18 cellular contexts compared by ENCODE assay signal in genomic region chr13:113155982-113156655, GRCh38. TPM values are rescaled to one million over a fixed set of nuclear protein-coding genes. Genes with fewer than 3 reads are reported as not detected.
"Had no signal": no experiment of that assay in that cellular context is flagged by ENCODE, and none has a peak within 500 bp of the region (broad histone marks: within the 10 kb centered on the region; RNA-seq: fewer than 3 reads in every experiment).

No MANE protein-coding gene starts in this region.

- H3K36me3 Mint-ChIP-seq: natural killer cell had no signal

- ATAC-seq: activated naive CD4-positive, alpha-beta T cell treated with anti-CD3 and anti-CD28 coated beads, Interleukin-2, amount 50 U/mL, for 72 hours; effector memory CD8-positive, alpha-beta T cell; natural killer cell; pancreas; stimulated activated naive CD8-positive, alpha-beta T cell treated with anti-CD3 and anti-CD28 coated beads, Interleukin-15, Interleukin-2, amounts not matched to agents 100 U/mL and 50 U/mL, for 24 hours had no signal

- H3K4me3 Mint-ChIP-seq: dendritic cell treated with granulocyte-macrophage colony-stimulating factor and Interleukin-4, amounts not matched to agents 40 ng/mL and 50 ng/mL, for 4 days; effector memory CD8-positive, alpha-beta T cell; natural killer cell had no signal

- DNase-seq: activated CD4-positive, alpha-beta T cell treated with anti-CD3 and anti-CD28 coated beads, Interleukin-2, amount 50 U/mL, for 48 hours; activated gamma-delta T cell treated with Interleukin-2 at 50 U/mL for 16 hours; cerebellar nuclear complex; effector memory CD8-positive, alpha-beta T cell; esophagus squamous epithelium; foreskin fibroblast; natural killer cell; pancreas; stimulated activated naive CD8-positive, alpha-beta T cell treated with anti-CD3 and anti-CD28 coated beads, Interleukin-15, Interleukin-2, amounts not matched to agents 100 U/mL and 50 U/mL, for 24 hours; substantia nigra; tibial artery; uterus had no signal

- H3K9me3 Mint-ChIP-seq: natural killer cell had no signal

- H3K27ac Mint-ChIP-seq: activated naive CD4-positive, alpha-beta T cell treated with anti-CD3 and anti-CD28 coated beads, Interleukin-2, amount 50 U/mL, for 72 hours; dendritic cell treated with granulocyte-macrophage colony-stimulating factor and Interleukin-4, amounts not matched to agents 40 ng/mL and 50 ng/mL, for 4 days had no signal

- H3K27me3 Mint-ChIP-seq: effector memory CD8-positive, alpha-beta T cell had no signal

RNA-seq across cellular contexts. Expression of gene PROZ, which starts 2.3 kb away (rescaled TPM):
- total RNA-seq: bronchial epithelial cell, esophagus squamous epithelium, glomerular endothelial cell, lung, pancreas, uterus had no signal

RNA-seq across cellular contexts. Expression of gene F10, which starts 33.5 kb away (rescaled TPM):
- total RNA-seq: activated naive CD4-positive, alpha-beta T cell treated with anti-CD3 and anti-CD28 coated beads, Interleukin-2, amount 50 U/mL, for 72 hours; glomerular endothelial cell; natural killer cell; T-helper 2 cell treated with Interferon-gamma antibody and Interleukin-4, amounts not matched to agents 100 ng/mL and 5 ng/mL, for 36 hours had no signal

RNA-seq across cellular contexts. Expression of gene F7, which starts 50.5 kb away (rescaled TPM):
- total RNA-seq: activated naive CD4-positive, alpha-beta T cell treated with anti-CD3 and anti-CD28 coated beads, Interleukin-2, amount 50 U/mL, for 72 hours; bronchial epithelial cell; esophagus squamous epithelium; glomerular endothelial cell; T-helper 2 cell treated with Interferon-gamma antibody and Interleukin-4, amounts not matched to agents 100 ng/mL and 5 ng/mL, for 36 hours had no signal
